ENCODE assay signal across 20 cellular contexts in the genomic region with DNA sequence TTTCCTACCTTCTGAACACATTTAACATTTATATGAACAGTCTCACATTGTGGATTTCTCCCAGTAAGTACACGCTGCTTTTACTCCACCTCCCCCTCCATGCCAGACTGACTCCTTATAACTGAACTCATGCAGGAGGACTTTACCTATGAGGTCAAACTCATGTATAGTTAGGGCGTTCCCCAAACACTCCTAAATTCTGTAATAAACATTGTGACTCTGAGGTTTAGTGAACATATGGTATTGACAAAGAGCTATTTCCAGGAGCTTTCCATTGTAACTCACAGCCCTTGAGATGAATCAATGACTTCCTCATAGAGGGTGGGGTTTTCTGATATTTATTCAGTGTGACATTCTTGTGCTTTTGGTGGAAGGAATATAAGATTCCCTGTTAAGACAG.
DNase-seq lines count a peak whose midpoint lies in the region; ATAC-seq and TF ChIP-seq lines count a peak whose summit lies in the region.
"Had no signal": no experiment of that assay in that cellular context is flagged by ENCODE, and none has a peak within 500 bp of the region (broad histone marks: within the 10 kb centered on the region; RNA-seq: fewer than 3 reads in every experiment).

No MANE protein-coding gene starts in this region.

- H3K27me3 Mint-ChIP-seq in neural crest cell (ENCODE audit: low read depth), result no peaks in the 10 kb centered on the region

- H3K36me3 ChIP-seq in PC-3 (ENCODE audit: low read depth, low read length) (no peaks in the 10 kb centered on the region; the same call in 1 of the 2 replicates), left lung (no peaks in the 10 kb centered on the region)
- H3K36me3 ChIP-seq: BLaER1 had no signal

- no peak overlapping the region for H3K4me2 ChIP-seq in PC-3 (ENCODE audit: low read length)
- H3K4me2 ChIP-seq: BLaER1 had no signal

- peak overlapping the region; percentile 30 for H3K27ac Mint-ChIP-seq in neural crest cell (ENCODE audit: unreplicated experiment)
- H3K27ac Mint-ChIP-seq: CD14-positive monocyte; CD4-positive, alpha-beta memory T cell had no signal

- H3K27me3 ChIP-seq in PC-3 (ENCODE audit: low read length), result no peaks in the 10 kb centered on the region
- H3K27me3 ChIP-seq in left lung, result no peaks in the 10 kb centered on the region
- H3K27me3 ChIP-seq: BLaER1 had no signal

- H4K20me1 ChIP-seq in PC-3 (ENCODE audit: low read length), result no peaks in the 10 kb centered on the region
- H4K20me1 ChIP-seq: BLaER1 had no signal

- H2AFZ ChIP-seq in PC-3 (ENCODE audit: low read length), result no peak overlapping the region

- DNase-seq in NCI-H69 (lab: John Stamatoyannopoulos, UW) (peak; percentile 96), PC-3 (peak; percentile 22), left colon (no peak), neural crest cell (ENCODE audit: low read depth, low spot score) (no peak), left lung (no peak), NCI-H2171 (lab: John Stamatoyannopoulos, UW) (no peak), NCI-H1694 (lab: John Stamatoyannopoulos, UW) (no peak), NCI-H345 (lab: John Stamatoyannopoulos, UW) (no peak)
- DNase-seq: 8988T; Calu3; CD4-positive, alpha-beta memory T cell; DMS 273 treated with DMSO at 0.1 percent for 48 hours; DMS79; GDM1; GOT3; H7; IMR-90 had no signal

- POLR2A ChIA-PET in PC-3 (lab: Charles Lee; ENCODE audit: unreplicated experiment), result no interaction called here

- intact Hi-C loops in PC-3 (cut with micrococcal nuclease), result loop anchor here (5.0 kb wide), 2 partner anchors 39 to 164 kb away; no protein-coding TSS in a partner anchor
- intact Hi-C loops in left colon (cut with DNase I, micrococcal nuclease), result no loop called here
- intact Hi-C loops in left lung (cut with DNase I), result no loop called here

- H3K9me2 ChIP-seq in PC-3 (replicated peaks; ENCODE audit: low read length), result no peaks in the 10 kb centered on the region

- H3K4me3 Mint-ChIP-seq in neural crest cell, result no peak overlapping the region
- H3K4me3 Mint-ChIP-seq: CD14-positive monocyte; CD4-positive, alpha-beta memory T cell had no signal

- H3K4me1 ChIP-seq in PC-3 (ENCODE audit: insufficient read depth, low read length), result no peaks in the 10 kb centered on the region
- no peaks in the 10 kb centered on the region for H3K4me1 ChIP-seq in left lung
- H3K4me1 ChIP-seq: BLaER1 had no signal

- no peak for TF ChIP-seq CTCF in PC-3 (conservative IDR thresholded peaks at IDR 0.05; ENCODE audit: low read depth, low read length)
- no peak for TF ChIP-seq CTCF in neural crest cell (conservative IDR thresholded peaks at IDR 0.05)
- no peak for TF ChIP-seq CTCF in left lung (IDR thresholded peaks at IDR 0.05)

- H3K36me3 Mint-ChIP-seq in neural crest cell (ENCODE audit: low read depth), result peaks cover 3% of the 10 kb centered on the region
- H3K36me3 Mint-ChIP-seq: CD14-positive monocyte; CD4-positive, alpha-beta memory T cell had no signal

- peak overlapping the region; percentile 36; the same call in 1 of the 2 replicates for H3K27ac ChIP-seq in PC-3 (ENCODE audit: low read length)
- H3K27ac ChIP-seq in left lung, result no peak overlapping the region
- H3K27ac ChIP-seq: BLaER1 had no signal

- H3K9me3 Mint-ChIP-seq in neural crest cell, result peaks cover 12% of the 10 kb centered on the region

- H3K4me3 ChIP-seq in PC-3 (ENCODE audit: low read length) (no peak overlapping the region), left lung (no peak overlapping the region)
- H3K4me3 ChIP-seq: BLaER1 had no signal

- H3F3A ChIP-seq in PC-3 (ENCODE audit: low read length, unreplicated experiment), result no peaks in the 10 kb centered on the region

- no TSS peak for BruUV-seq in PC-3 (replicated peaks; lab: Mats Ljungman, UMichigan)

- CTCF ChIA-PET in PC-3 (lab: Charles Lee), result no interaction called here

- no peaks in the 10 kb centered on the region for H3K9me3 ChIP-seq in PC-3 (ENCODE audit: low read length)
- H3K9me3 ChIP-seq in left lung, result peaks cover 0 to 7% of the 10 kb centered on the region in 2 donors

- H3K4me1 Mint-ChIP-seq in neural crest cell, result peaks cover 8% of the 10 kb centered on the region
- H3K4me1 Mint-ChIP-seq: CD14-positive monocyte; CD4-positive, alpha-beta memory T cell had no signal

- H3K79me2 ChIP-seq in PC-3 (ENCODE audit: low read length), result no peaks in the 10 kb centered on the region

- ATAC-seq in PC-3 (no peak), left colon (peak; percentile 96), left lung (no peak)
- ATAC-seq: HCT116 had no signal

- no peak overlapping the region for H3K9ac ChIP-seq in PC-3 (ENCODE audit: low read length)
- H3K9ac ChIP-seq: BLaER1 had no signal

Comparison
In these comparisons a context has a peak if more than half of its experiments do, and no peak if none do; other contexts are left out.
1. DNase-seq: peak in NCI-H69 (single experiment) and PC-3 (single experiment); none in left colon (0 of 2), neural crest cell (single experiment), left lung (0 of 2), NCI-H2171 (single experiment), NCI-H1694 (single experiment) and NCI-H345 (single experiment).